Comparison of ENCODE assay signal across 15 cellular contexts in the genomic region with DNA sequence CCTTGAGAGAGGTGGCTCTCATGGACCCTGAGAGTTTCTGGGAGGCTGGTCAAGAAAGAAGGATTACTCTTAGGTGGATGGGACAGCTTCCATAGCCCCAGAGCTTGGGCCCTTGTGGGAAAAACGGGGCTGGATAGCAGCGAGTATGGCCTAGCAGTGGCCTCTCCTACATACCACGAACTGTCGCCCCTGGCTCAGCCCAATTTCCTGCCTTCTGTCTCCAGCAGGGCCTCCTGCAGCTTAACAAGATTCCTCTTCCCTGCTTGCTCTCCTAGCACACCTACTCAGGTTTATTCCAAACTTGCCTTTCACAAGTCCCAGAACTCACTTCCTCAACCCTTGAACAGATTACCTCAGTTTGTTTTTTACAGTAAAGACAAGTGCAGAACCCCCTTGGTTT.
DNase-seq lines count a peak whose midpoint lies in the region; ATAC-seq, FAIRE-seq and TF ChIP-seq lines count a peak whose summit lies in the region.
"Had no signal": no experiment of that assay in that cellular context is flagged by ENCODE, and none has a peak within 500 bp of the region (broad histone marks: within the 10 kb centered on the region; RNA-seq: fewer than 3 reads in every experiment).

No MANE protein-coding gene starts in this region.

- H3K18ac ChIP-seq in H1 (ENCODE audit: extremely low read depth, low read length) (0 out of 2 replicates have a peak overlapping the region, but pooled peaks have one; percentile 28), mesendoderm (ENCODE audit: low read length) (no peak overlapping the region)

- H3K36me3 ChIP-seq in H1 (ENCODE audit: control insufficient read depth in 2 of 4, insufficient read depth in 4 of 4, low read length in 3 of 4) (no peaks in the 10 kb centered on the region), mesendoderm (ENCODE audit: control insufficient read depth, insufficient read depth, low read length) (no peaks in the 10 kb centered on the region), suprapubic skin (no peaks in the 10 kb centered on the region)
- H3K36me3 ChIP-seq: BLaER1 had no signal

- H3K56ac ChIP-seq in H1 (replicated peaks; ENCODE audit: insufficient read length, low read depth, low read length) (no peak overlapping the region), mesendoderm (ENCODE audit: low read length) (peak overlapping the region; percentile 69)

- POLR2A ChIA-PET in H1 (lab: Charles Lee; ENCODE audit: partially characterized antibody), result interaction anchor here (0.9 to 1.2 kb wide), 2 partner anchors 10 to 28 kb away, joined by 3 to 4 read pairs; no protein-coding TSS in a partner anchor

- H3K4ac ChIP-seq in H1 (replicated peaks; ENCODE audit: insufficient read length, low read depth, low read length) (no peak overlapping the region), mesendoderm (ENCODE audit: low read depth, low read length) (no peak overlapping the region)

- H2BK12ac ChIP-seq in H1 (ENCODE audit: low read depth, low read length), result peak overlapping the region; percentile 30; the same call in 1 of the 2 replicates

- no peaks in the 10 kb centered on the region for H4K20me1 ChIP-seq in H1 (replicated peaks in 1 of 2; ENCODE audit: control insufficient read depth in 1 of 2, insufficient read depth in 2 of 2, low read length in 2 of 2)
- H4K20me1 ChIP-seq: BLaER1 had no signal

- H3K23ac ChIP-seq in H1 (ENCODE audit: insufficient read length), result no peak overlapping the region
- no peak overlapping the region for H3K23ac ChIP-seq in mesendoderm (ENCODE audit: low read length)

- no peak overlapping the region for H4K91ac ChIP-seq in H1 (replicated peaks; ENCODE audit: insufficient read length, low read length)

- no peaks in the 10 kb centered on the region for H3K23me2 ChIP-seq in H1 (ENCODE audit: low read depth, low read length)

- H3K14ac ChIP-seq in H1 (ENCODE audit: insufficient read length), result no peak overlapping the region

- ATAC-seq in HG02798 (IDR thresholded peaks at IDR 0.05; ENCODE audit: poor library complexity, unreplicated experiment), result no peak
- no peak for ATAC-seq in HG02623 (IDR thresholded peaks at IDR 0.05; ENCODE audit: unreplicated experiment)
- ATAC-seq: CD8-positive, alpha-beta T cell; HCT116 had no signal

- H3K4me1 ChIP-seq in H1 (replicated peaks in 1 of 4; ENCODE audit: control insufficient read depth in 3 of 4, insufficient read depth in 4 of 4, low read length in 3 of 4) (peaks cover 1 to 13% (median 5%) of the 10 kb centered on the region in 4 experiments), mesendoderm (ENCODE audit: control insufficient read depth, low read depth, low read length) (peaks cover 8% of the 10 kb centered on the region), suprapubic skin (peaks cover 32% of the 10 kb centered on the region)

- H2AFZ ChIP-seq in H1 (ENCODE audit: low read length), result no peak overlapping the region

- H3K9ac ChIP-seq in H1 (replicated peaks in 1 of 4; ENCODE audit: extremely low read depth in 1 of 4, low read depth in 3 of 4, low read length in 3 of 4), result no peak overlapping the region
- no peak overlapping the region for H3K9ac ChIP-seq in mesendoderm (ENCODE audit: low read length)
- H3K9ac ChIP-seq: BLaER1, KMS-11, SK-N-SH had no signal

- H2BK20ac ChIP-seq in H1 (ENCODE audit: low read length), result no peak overlapping the region; the same call in 1 of the 2 replicates

- FAIRE-seq in G401.6 (lab: Jason Lieb, UNC), result peak; percentile 82
- no peak for FAIRE-seq in H1 (lab: Jason Lieb, UNC)
- FAIRE-seq: HepG2 had no signal

- 58% methylated on average over 4 of the region's 4 CpGs; no CpG with 5 or more reads in 1 of the 2 experiments for WGBS in H1 (ENCODE audit: extremely low coverage in 1 of 2, insufficient coverage in 1 of 2, insufficient read length in 1 of 2, insufficient replicate concordance in 2 of 2, low coverage in 1 of 2, low lambda C conversion rate in 2 of 2, missing lambda C conversion rate in 1 of 2), 2 experiments
- no CpG with 5 or more reads among the region's 4 CpGs for WGBS in mesendoderm (ENCODE audit: extremely low coverage, insufficient coverage, low lambda C conversion rate)
- WGBS in suprapubic skin, result 81% methylated on average over 3 of the region's 4 CpGs

- H3K4me3 ChIP-seq in H1 (ENCODE audit: extremely low read depth in 1 of 4, insufficient read depth in 2 of 4, low read depth in 3 of 4, low read length in 4 of 4), result no peak overlapping the region
- H3K4me3 ChIP-seq in mesendoderm (ENCODE audit: low read length), result no peak overlapping the region
- H3K4me3 ChIP-seq in suprapubic skin, result no peak overlapping the region
- H3K4me3 ChIP-seq: BLaER1 had no signal

- TF ChIP-seq EP300 in H1 (IDR thresholded peaks at IDR 0.05; ENCODE audit: borderline replicate concordance in 1 of 2, low read depth in 2 of 2, low read length in 2 of 2), result no peak
- TF ChIP-seq EP300 in suprapubic skin (IDR thresholded peaks at IDR 0.05), result no peak

- no peak for TF ChIP-seq RAD21 in H1 (IDR thresholded peaks at IDR 0.05 in 1 of 2, conservative IDR thresholded peaks at IDR 0.05 in 1 of 2; ENCODE audit: low read depth in 2 of 2, low read length in 2 of 2)

- H3K4me2 ChIP-seq in H1 (ENCODE audit: insufficient read depth in 1 of 2, low read depth in 2 of 2, low read length in 2 of 2) (no peak overlapping the region), mesendoderm (ENCODE audit: low read length) (no peak overlapping the region)
- H3K4me2 ChIP-seq: KMS-11, SK-N-SH had no signal

- H4K5ac ChIP-seq in H1 (ENCODE audit: insufficient read length, low read depth, low read length), result no peak overlapping the region
- H4K5ac ChIP-seq in mesendoderm (ENCODE audit: low read length), result no peak overlapping the region

- no peak for TF ChIP-seq CTCF in H1 (IDR thresholded peaks at IDR 0.05; ENCODE audit: control extremely low read depth in 1 of 3, insufficient read depth in 1 of 3, low read depth in 1 of 3, low read length in 3 of 3)
- no peak for TF ChIP-seq CTCF in suprapubic skin (IDR thresholded peaks at IDR 0.05)

- TF ChIP-seq POLR2A in H1 (IDR thresholded peaks at IDR 0.05; ENCODE audit: control extremely low read depth in 1 of 2, low read depth in 2 of 2, low read length in 2 of 2) (no peak), suprapubic skin (IDR thresholded peaks at IDR 0.05) (no peak)

- H2BK15ac ChIP-seq in H1 (ENCODE audit: low read length), result no peak overlapping the region
- no peak overlapping the region for H2BK15ac ChIP-seq in mesendoderm (replicated peaks; ENCODE audit: low read depth)

- H2BK5ac ChIP-seq in H1 (ENCODE audit: low read depth, low read length), result 0 out of 2 replicates have a peak overlapping the region, but pooled peaks have one; percentile 18
- H2BK5ac ChIP-seq in mesendoderm (ENCODE audit: low read length), result peak overlapping the region; percentile 61

- no peaks in the 10 kb centered on the region for H3K79me1 ChIP-seq in H1 (ENCODE audit: low read depth, low read length)
- no peaks in the 10 kb centered on the region for H3K79me1 ChIP-seq in mesendoderm (ENCODE audit: low read length)

- H3K27ac ChIP-seq in H1 (ENCODE audit: low read depth, low read length) (no peak overlapping the region), mesendoderm (ENCODE audit: low read depth, low read length) (no peak overlapping the region), suprapubic skin (peak overlapping the region; percentile 14)
- H3K27ac ChIP-seq: BLaER1, KMS-11 had no signal

- H2BK120ac ChIP-seq in H1 (replicated peaks; ENCODE audit: low read depth, low read length) (no peak overlapping the region), mesendoderm (ENCODE audit: low read depth, low read length) (no peak overlapping the region)

- no peaks in the 10 kb centered on the region for H3K79me2 ChIP-seq in H1 (ENCODE audit: control insufficient read depth in 1 of 2, insufficient read depth in 2 of 2, low read length in 2 of 2)
- H3K79me2 ChIP-seq in mesendoderm (ENCODE audit: control insufficient read depth, insufficient read depth, low read length), result no peaks in the 10 kb centered on the region

- no peaks in the 10 kb centered on the region for H3K27me3 ChIP-seq in H1 (replicated peaks in 1 of 4; ENCODE audit: control insufficient read depth in 3 of 4, extremely low read depth in 1 of 4, insufficient read depth in 3 of 4, low read length in 3 of 4)
- H3K27me3 ChIP-seq in mesendoderm (ENCODE audit: insufficient read depth, low read length, poor library complexity), result no peaks in the 10 kb centered on the region
- H3K27me3 ChIP-seq in suprapubic skin, result no peaks in the 10 kb centered on the region
- H3K27me3 ChIP-seq: BLaER1 had no signal

- H2AK5ac ChIP-seq in H1 (ENCODE audit: low read depth, low read length) (no peak overlapping the region), mesendoderm (ENCODE audit: low read length) (no peak overlapping the region)

- CTCF ChIA-PET in H1 (lab: Charles Lee; ENCODE audit: partially characterized antibody), result interaction anchor here (1.1 to 1.7 kb wide), 3 partner anchors 10 to 192 kb away, joined by 4 to 12 read pairs (median 4); no protein-coding TSS in a partner anchor

- H3K9me3 ChIP-seq in H1 (ENCODE audit: insufficient read depth in 2 of 2, low read depth in 1 of 2, low read length in 1 of 2), result no peaks in the 10 kb centered on the region
- no peaks in the 10 kb centered on the region for H3K9me3 ChIP-seq in suprapubic skin
- H3K9me3 ChIP-seq: BLaER1, SK-N-SH had no signal

- no peak for DNase-seq in H1 (ENCODE audit: low read depth in 1 of 2, low spot score in 2 of 2)
- peak; percentile 78 for DNase-seq in mesendoderm
- no peak for DNase-seq in suprapubic skin (ENCODE audit: low spot score in 2 of 2)
- DNase-seq in NCI-H2196 treated with DMSO at 0.1 percent for 48 hours (lab: John Stamatoyannopoulos, UW; ENCODE audit: unreplicated experiment), result no peak
- DNase-seq: CD8-positive, alpha-beta T cell; NCI-H524; SHP77 treated with DMSO at 0.1 percent for 48 hours; SK-N-SH had no signal

- H4K8ac ChIP-seq in H1 (ENCODE audit: extremely low read depth, insufficient read depth, low read length) (no peak overlapping the region), mesendoderm (ENCODE audit: low read depth, low read length) (no peak overlapping the region)

TF ChIP-seq in H1, 55 proteins besides CTCF, POLR2A, EP300 and RAD21 (continues in another document):
- TF ChIP-seq GABPA (IDR thresholded peaks at IDR 0.05; ENCODE audit: borderline replicate concordance, insufficient read depth, low read length), result no peak
- no peak for TF ChIP-seq RBBP5 (IDR thresholded peaks at IDR 0.05; ENCODE audit: borderline replicate concordance, low read depth, low read length)
- TF ChIP-seq CTBP2 (IDR thresholded peaks at IDR 0.05; ENCODE audit: borderline replicate concordance, insufficient read depth, insufficient read length, low read length), result no peak
- no peak for TF ChIP-seq JUND (IDR thresholded peaks at IDR 0.05; ENCODE audit: low read length)
- no peak for TF ChIP-seq TAF1 (IDR thresholded peaks at IDR 0.05; ENCODE audit: low read depth, low read length)
- TF ChIP-seq HDAC2 (IDR thresholded peaks at IDR 0.05; ENCODE audit: borderline replicate concordance in 1 of 2, low read depth in 2 of 2, low read length in 2 of 2), result no peak
- no peak for TF ChIP-seq CEBPB (IDR thresholded peaks at IDR 0.05; ENCODE audit: low read depth, low read length)
- no peak for TF ChIP-seq NRF1 (IDR thresholded peaks at IDR 0.05; ENCODE audit: low read depth, low read length)
- no peak for TF ChIP-seq SP1 (IDR thresholded peaks at IDR 0.05; ENCODE audit: low read depth, low read length)
- no peak for TF ChIP-seq RFX5 (IDR thresholded peaks at IDR 0.05; ENCODE audit: borderline replicate concordance, low read depth, low read length)
